12 cellular contexts compared by ENCODE assay signal in the genomic region with DNA sequence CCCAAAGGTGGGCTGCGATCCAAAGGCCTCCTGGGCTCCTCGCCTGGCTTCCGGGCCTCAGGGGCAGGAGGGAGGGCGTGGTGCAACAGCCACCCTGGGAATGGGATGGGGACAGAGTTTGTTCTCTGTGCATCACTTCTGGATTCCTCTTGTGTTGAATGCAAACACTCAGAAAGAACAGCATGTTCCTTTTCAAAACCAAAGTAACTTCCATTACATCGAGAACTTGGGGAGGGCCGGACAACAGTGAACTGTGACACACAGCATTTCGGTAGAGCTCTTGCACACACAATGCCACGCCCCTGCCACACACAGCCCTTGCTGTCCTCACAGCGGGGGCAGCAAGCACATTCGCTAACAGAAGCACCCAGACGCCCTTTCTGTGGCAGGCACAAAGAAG. TPM values are rescaled to one million over a fixed set of nuclear protein-coding genes. Genes with fewer than 3 reads are reported as not detected.
A peak's percentile ranks its signal among the peaks of the same experiment; 100 is the strongest.
DNase-seq lines count a peak whose midpoint lies in the region; ATAC-seq and TF ChIP-seq lines count a peak whose summit lies in the region.
"Had no signal": no experiment of that assay in that cellular context is flagged by ENCODE, and none has a peak within 500 bp of the region (broad histone marks: within the 10 kb centered on the region; RNA-seq: fewer than 3 reads in every experiment).

No MANE protein-coding gene starts in this region.

- no peak for ATAC-seq in activated T-helper 17 cell treated with anti-CD3 and anti-CD28 coated beads, Interleukin-2, amount 50 U/mL, for 72 hours (replicated peaks)
- peak; percentile 59 for ATAC-seq in left lobe of liver
- ATAC-seq in GM18519 (IDR thresholded peaks at IDR 0.05; ENCODE audit: low FRiP score, unreplicated experiment), result no peak

- no peaks in the 10 kb centered on the region for H3K27me3 Mint-ChIP-seq in HFFc6 (ENCODE audit: insufficient read depth)
- H3K27me3 Mint-ChIP-seq in activated T-helper 17 cell treated with anti-CD3 and anti-CD28 coated beads, Interleukin-2, amount 50 U/mL, for 72 hours, result no peaks in the 10 kb centered on the region
- no peaks in the 10 kb centered on the region for H3K27me3 Mint-ChIP-seq in endodermal cell (ENCODE audit: insufficient read depth)
- H3K27me3 Mint-ChIP-seq: activated naive CD8-positive, alpha-beta T cell had no signal

- H3K9me3 Mint-ChIP-seq in HFFc6 (no peaks in the 10 kb centered on the region), endodermal cell (no peaks in the 10 kb centered on the region)
- no peaks in the 10 kb centered on the region for H3K9me3 Mint-ChIP-seq in activated T-helper 17 cell treated with anti-CD3 and anti-CD28 coated beads, Interleukin-2, amount 50 U/mL, for 72 hours
- H3K9me3 Mint-ChIP-seq: H9 had no signal

- H3K27me3 ChIP-seq in subcutaneous abdominal adipose tissue (ENCODE audit: control insufficient read depth in 5 of 5, insufficient read depth in 4 of 5, low read length in 5 of 5) (no peaks in the 10 kb centered on the region), endodermal cell (ENCODE audit: control insufficient read depth, insufficient read depth, low read length, poor library complexity, severe bottlenecking) (no peaks in the 10 kb centered on the region)

- no peak for DNase-seq in HFFc6
- no peak for DNase-seq in left lobe of liver (ENCODE audit: low spot score)
- no peak for DNase-seq in superior temporal gyrus (ENCODE audit: extremely low spot score)
- no peak for DNase-seq in endodermal cell
- DNase-seq in KG1 (lab: John Stamatoyannopoulos, UW), result no peak
- DNase-seq: H9, NCI-H1694, small intestine had no signal

- H3K36me3 ChIP-seq in subcutaneous abdominal adipose tissue (ENCODE audit: control insufficient read depth in 5 of 5, insufficient read depth in 5 of 5, low read length in 5 of 5) (no peaks in the 10 kb centered on the region), endodermal cell (ENCODE audit: control insufficient read depth, insufficient read depth, low read length) (no peaks in the 10 kb centered on the region)

- H3K36me3 Mint-ChIP-seq in HFFc6 (ENCODE audit: low read depth) (peaks cover 5% of the 10 kb centered on the region; the same call in 1 of the 2 replicates), endodermal cell (ENCODE audit: low read depth) (peaks cover 21% of the 10 kb centered on the region)
- H3K36me3 Mint-ChIP-seq in activated T-helper 17 cell treated with anti-CD3 and anti-CD28 coated beads, Interleukin-2, amount 50 U/mL, for 72 hours (ENCODE audit: low read depth), result no peaks in the 10 kb centered on the region

- H3K9ac ChIP-seq in subcutaneous abdominal adipose tissue (ENCODE audit: low read length in 5 of 5) (peak overlapping the region in 2 of 5 donors; percentile 21 to 60), endodermal cell (ENCODE audit: extremely low read depth, low read length, poor library complexity, severe bottlenecking) (no peak overlapping the region)

- 94 to 95% methylated on average over 6 to 11 of the region's 11 CpGs for WGBS in endodermal cell (ENCODE audit: insufficient coverage in 1 of 2, insufficient read length in 1 of 2), 2 experiments

- H3K4me1 ChIP-seq in subcutaneous abdominal adipose tissue (ENCODE audit: control insufficient read depth in 5 of 5, insufficient read depth in 5 of 5, low read length in 5 of 5) (peaks cover 2 to 32% (median 30%) of the 10 kb centered on the region in 5 donors), endodermal cell (ENCODE audit: control insufficient read depth, insufficient read depth, low read length) (no peaks in the 10 kb centered on the region)

- no peak for TF ChIP-seq CTCF in HFFc6 (IDR thresholded peaks at IDR 0.05)
- no peak for TF ChIP-seq CTCF in endodermal cell (conservative IDR thresholded peaks at IDR 0.05)

- H3K9me3 ChIP-seq in subcutaneous abdominal adipose tissue (ENCODE audit: control insufficient read depth in 5 of 5, low read length in 5 of 5), result no peaks in the 10 kb centered on the region
- no peaks in the 10 kb centered on the region for H3K9me3 ChIP-seq in endodermal cell (ENCODE audit: control insufficient read depth, low read length)

- peaks cover 11% of the 10 kb centered on the region for H3K4me1 Mint-ChIP-seq in HFFc6 (ENCODE audit: low read depth)
- H3K4me1 Mint-ChIP-seq in activated T-helper 17 cell treated with anti-CD3 and anti-CD28 coated beads, Interleukin-2, amount 50 U/mL, for 72 hours, result peaks cover 4% of the 10 kb centered on the region
- H3K4me1 Mint-ChIP-seq in endodermal cell, result no peaks in the 10 kb centered on the region
- H3K4me1 Mint-ChIP-seq: H9 had no signal

- peak overlapping the region in 1 of 5 donors; percentile 0 for H3K4me3 ChIP-seq in subcutaneous abdominal adipose tissue (ENCODE audit: low read depth in 1 of 5, low read length in 5 of 5)
- no peak overlapping the region for H3K4me3 ChIP-seq in endodermal cell (ENCODE audit: low read length)

- H3K27ac ChIP-seq in subcutaneous abdominal adipose tissue (ENCODE audit: low read depth, low read length) (peak overlapping the region; percentile 93), endodermal cell (ENCODE audit: low read depth, low read length) (no peak overlapping the region)

- H3K4me3 Mint-ChIP-seq in HFFc6 (peak overlapping the region; percentile 30; the same call in 1 of the 2 replicates), endodermal cell (no peak overlapping the region)
- H3K4me3 Mint-ChIP-seq in activated T-helper 17 cell treated with anti-CD3 and anti-CD28 coated beads, Interleukin-2, amount 50 U/mL, for 72 hours, result no peak overlapping the region
- H3K4me3 Mint-ChIP-seq: activated naive CD8-positive, alpha-beta T cell; H9 had no signal

- H3K27ac Mint-ChIP-seq in HFFc6 (peak overlapping the region; percentile 84), endodermal cell (no peak overlapping the region)
- peak overlapping the region; percentile 28 for H3K27ac Mint-ChIP-seq in activated T-helper 17 cell treated with anti-CD3 and anti-CD28 coated beads, Interleukin-2, amount 50 U/mL, for 72 hours
- H3K27ac Mint-ChIP-seq: activated naive CD8-positive, alpha-beta T cell; H9 had no signal

RNA-seq across cellular contexts. Expression of a gene that starts 36.1 kb away (rescaled TPM):
- 100 to 1,000 TPM; 108 to 138 (median 112) TPM for total RNA-seq in HFFc6 (2021; fragmentation: NEBNext Ultra II Directional; extraction: Animal tissue kit (Norgen Biotek cat#: 25700))
- 100 to 1,000 TPM; 109 to 242 TPM for total RNA-seq in activated T-helper 17 cell treated with anti-CD3 and anti-CD28 coated beads, Interleukin-2, amount 50 U/mL, for 72 hours
- total RNA-seq in left lobe of liver (267 TPM), endodermal cell (100 to 1,000 TPM; 371 to 498 TPM)
- 301 TPM for polyA plus RNA-seq in endodermal cell (2013, experiment 1 of 2)
- polyA plus RNA-seq in endodermal cell (2013, experiment 2 of 2), result 312 TPM
